ENCODE assay signal across 9 cellular contexts in genomic region chr9:5586391-5586802, GRCh38. TPM values are rescaled to one million over a fixed set of nuclear protein-coding genes. Genes with fewer than 3 reads are reported as not detected.
DNase-seq lines count a peak whose midpoint lies in the region; ATAC-seq and TF ChIP-seq lines count a peak whose summit lies in the region.
"Had no signal": no experiment of that assay in that cellular context is flagged by ENCODE, and none has a peak within 500 bp of the region (broad histone marks: within the 10 kb centered on the region; RNA-seq: fewer than 3 reads in every experiment).

No MANE protein-coding gene starts in this region.

- no peaks in the 10 kb centered on the region for H4K20me1 ChIP-seq in OCI-LY3 (ENCODE audit: insufficient read depth, low read length)

- DNase-seq in ELR (ENCODE audit: low read depth), result peak; percentile 77
- peak; percentile 38 for DNase-seq in fibroblast of the conjunctiva (ENCODE audit: low read depth)
- DNase-seq in body of pancreas, result no peak
- DNase-seq in GOT3 (lab: John Stamatoyannopoulos, UW), result no peak
- DNase-seq in germinal center (ENCODE audit: low spot score), result no peak
- no peak for DNase-seq in midbrain (lab: John Stamatoyannopoulos, UW)

- no peak overlapping the region for H2AFZ ChIP-seq in OCI-LY3 (ENCODE audit: low read depth, low read length)

- H3K9me3 ChIP-seq in OCI-LY3 (ENCODE audit: insufficient read depth, low read length) (no peaks in the 10 kb centered on the region), body of pancreas (no peaks in the 10 kb centered on the region)

- intact Hi-C loops in body of pancreas (cut with DNase I), result loop anchor here (10.0 kb wide), 1 partner anchor 402 kb away; the partner anchor contains the start of gene INSL6

- ATAC-seq in GM21381 (IDR thresholded peaks at IDR 0.05; ENCODE audit: unreplicated experiment) (peak; percentile 34), body of pancreas (no peak)
- ATAC-seq: Panc1 had no signal

- peak overlapping the region; percentile 43; the same call in 1 of the 2 replicates for H3K4me3 ChIP-seq in OCI-LY3 (ENCODE audit: low read length)
- no peak overlapping the region for H3K4me3 ChIP-seq in body of pancreas

- H3K36me3 ChIP-seq in OCI-LY3 (replicated peaks; ENCODE audit: low read depth, low read length) (no peaks in the 10 kb centered on the region), body of pancreas (replicated peaks in 1 of 2; ENCODE audit: insufficient read depth in 1 of 2, low read depth in 2 of 2) (no peaks in the 10 kb centered on the region)

- H3K79me2 ChIP-seq in OCI-LY3 (ENCODE audit: low read length), result no peaks in the 10 kb centered on the region

- peaks cover 91% of the 10 kb centered on the region for H3K4me1 ChIP-seq in OCI-LY3 (ENCODE audit: low read length)
- H3K4me1 ChIP-seq in body of pancreas, result no peaks in the 10 kb centered on the region

- peak overlapping the region; percentile 80 for H3K4me2 ChIP-seq in OCI-LY3 (ENCODE audit: low read length)

- H3K27me3 ChIP-seq in OCI-LY3 (ENCODE audit: low read depth, low read length) (no peaks in the 10 kb centered on the region), body of pancreas (no peaks in the 10 kb centered on the region)

- TF ChIP-seq CTCF in OCI-LY3 (IDR thresholded peaks at IDR 0.05; ENCODE audit: low read depth, low read length) (no peak), body of pancreas (IDR thresholded peaks at IDR 0.05) (no peak)

- peak overlapping the region; percentile 99 for H3K27ac ChIP-seq in OCI-LY3 (ENCODE audit: low read length)
- no peak overlapping the region for H3K27ac ChIP-seq in body of pancreas

- TF ChIP-seq POLR2A in body of pancreas (IDR thresholded peaks at IDR 0.05), result no peak

- H3K9ac ChIP-seq in OCI-LY3 (ENCODE audit: low read length), result peak overlapping the region; percentile 77

RNA-seq across cellular contexts. Expression of gene RIC1, which starts 42.5 kb away (rescaled TPM):
- total RNA-seq in body of pancreas, result 10 to 100 TPM; 22.4 to 23.1 TPM

Comparison
In these comparisons a context has a peak if more than half of its experiments do, and no peak if none do; other contexts are left out.
1. DNase-seq: peak in ELR (single experiment) and fibroblast of the conjunctiva (single experiment); none in body of pancreas (0 of 4), GOT3 (single experiment), germinal center (single experiment) and midbrain (single experiment).